ENCODE assay signal across 19 cellular contexts in genomic region chr17:56230660-56231059, GRCh38.
DNase-seq lines count a peak whose midpoint lies in the region; ATAC-seq and TF ChIP-seq lines count a peak whose summit lies in the region.
"Had no signal": no experiment of that assay in that cellular context is flagged by ENCODE, and none has a peak within 500 bp of the region (broad histone marks: within the 10 kb centered on the region; RNA-seq: fewer than 3 reads in every experiment).

No MANE protein-coding gene starts in this region.

- no peak for ATAC-seq in GM18505 (IDR thresholded peaks at IDR 0.05; ENCODE audit: unreplicated experiment)
- ATAC-seq in HG02678 (IDR thresholded peaks at IDR 0.05; ENCODE audit: unreplicated experiment): no peak

- intact Hi-C loops in A673 (cut with micrococcal nuclease; ENCODE audit: unreplicated experiment): no loop called here

- no peaks in the 10 kb centered on the region for H3K4me1 ChIP-seq in A673 (ENCODE audit: insufficient read depth, low read length, poor library complexity, severe bottlenecking)

- peaks cover 58% of the 10 kb centered on the region for H3K27me3 ChIP-seq in A673 (replicated peaks; ENCODE audit: insufficient read depth, low read depth, low read length, poor library complexity)
- H3K27me3 ChIP-seq: cardiac muscle cell had no signal

- POLR2A ChIA-PET in A673 (lab: Charles Lee; ENCODE audit: low non-redundant PET): no interaction called here

- H3K9me3 ChIP-seq in A673 (ENCODE audit: low read depth, low read length, poor library complexity, severe bottlenecking): no peaks in the 10 kb centered on the region

- TF ChIP-seq POLR2A in GM18505 (IDR thresholded peaks at IDR 0.05; ENCODE audit: borderline replicate concordance, extremely low read depth, insufficient read depth, insufficient read length): no peak

- DNase-seq in A673 (ENCODE audit: low spot score) (peak; percentile 6), EH (ENCODE audit: low read depth) (peak; percentile 60), RPMI7951 (ENCODE audit: low read depth) (peak; percentile 55), fibroblast of the conjunctiva (ENCODE audit: low read depth) (peak; percentile 40), occipital lobe (lab: John Stamatoyannopoulos, UW) (no peak)
- DNase-seq in stimulated activated CD4-positive, alpha-beta T cell treated with anti-CD3 and anti-CD28 coated beads, Interleukin-4, amount 100 ng/mL, for 4 hours: no peak
- DNase-seq: activated naive CD4-positive, alpha-beta T cell treated with Interleukin-2 at 50 U/mL for 16 hours; effector memory CD4-positive, alpha-beta T cell; GOT3; immature natural killer cell; IMR-90; NCI-H1694 treated with DMSO at 0.1 percent for 48 hours; NCI-H510A; stimulated activated CD4-positive, alpha-beta T cell treated with anti-CD3 and anti-CD28 coated beads, Interleukin-2, amount 100 ng/mL, for 48 hours; SW 1271 had no signal

- no peak overlapping the region for H3K27ac ChIP-seq in A673 (ENCODE audit: low read depth, low read length, poor library complexity, severe bottlenecking)
- H3K27ac ChIP-seq: cardiac muscle cell, VCaP had no signal

- no peak overlapping the region for H3K4me3 ChIP-seq in A673 (ENCODE audit: low read depth, low read length, poor library complexity, severe bottlenecking)
- H3K4me3 ChIP-seq: cardiac muscle cell had no signal

- CTCF ChIA-PET in A673 (lab: Charles Lee): no interaction called here

- no peaks in the 10 kb centered on the region for H3K36me3 ChIP-seq in A673 (ENCODE audit: insufficient read depth, low read length, poor library complexity, severe bottlenecking)
- H3K36me3 ChIP-seq: cardiac muscle cell had no signal

- TF ChIP-seq CTCF in A673 (conservative IDR thresholded peaks at IDR 0.05; ENCODE audit: low read depth, low read length): no peak

- no TSS peak for BruUV-seq in A673 (replicated peaks; lab: Mats Ljungman, UMichigan)

Comparison
In these comparisons a context has a peak if more than half of its experiments do, and no peak if none do; other contexts are left out.
1. DNase-seq: peak in A673 (single experiment), EH (single experiment), RPMI7951 (single experiment) and fibroblast of the conjunctiva (single experiment); none in occipital lobe (single experiment) and stimulated activated CD4-positive, alpha-beta T cell treated with anti-CD3 and anti-CD28 coated beads, Interleukin-4, amount 100 ng/mL, for 4 hours (0 of 2).